In genomic region chr1:244104309-244105060, GRCh38 we compare ENCODE assay signal across 10 cellular contexts. TPM values are rescaled to one million over a fixed set of nuclear protein-coding genes. Genes with fewer than 3 reads are reported as not detected.
A peak's percentile ranks its signal among the peaks of the same experiment; 100 is the strongest.
DNase-seq lines count a peak whose midpoint lies in the region; ATAC-seq and TF ChIP-seq lines count a peak whose summit lies in the region.
"Had no signal": no experiment of that assay in that cellular context is flagged by ENCODE, and none has a peak within 500 bp of the region (broad histone marks: within the 10 kb centered on the region; RNA-seq: fewer than 3 reads in every experiment).

No MANE protein-coding gene starts in this region.

- H3K36me3 ChIP-seq in BJ (ENCODE audit: control insufficient read depth, insufficient read depth, low read length) (no peaks in the 10 kb centered on the region), right lobe of liver (no peaks in the 10 kb centered on the region)

- WGBS in right lobe of liver (ENCODE audit: insufficient coverage, low coverage, low lambda C conversion rate, missing lambda C conversion rate), result 48% methylated on average over 9 of the region's 10 CpGs

- H3K27ac ChIP-seq in right lobe of liver, result no peak overlapping the region

- H3K27me3 ChIP-seq in BJ (ENCODE audit: control insufficient read depth, insufficient read depth, low read length) (no peaks in the 10 kb centered on the region), right lobe of liver (no peaks in the 10 kb centered on the region)

- ATAC-seq in right lobe of liver, result peak; percentile 79 to 94 (median 80)
- ATAC-seq: naive thymus-derived CD4-positive, alpha-beta T cell had no signal

- intact Hi-C loops in right lobe of liver (cut with DNase I), result no loop called here

- no peak for TF ChIP-seq POLR2A in right lobe of liver (IDR thresholded peaks at IDR 0.05)

- peak; percentile 64 for DNase-seq in BJ (ENCODE audit: low read depth)
- peak; percentile 93 for DNase-seq in LHCN-M2 (ENCODE audit: low read depth)
- DNase-seq in astrocyte of the spinal cord (ENCODE audit: low read depth, low spot score), result peak; percentile 92
- DNase-seq in right lobe of liver, result peak in 2 of 3 donors; percentile 37 to 57
- no peak for DNase-seq in activated CD4-positive, CD25-positive, alpha-beta regulatory T cell (lab: John Stamatoyannopoulos, UW)
- no peak for DNase-seq in SKM-1 treated with dmso at 0.1 percent for 144 hours (lab: John Stamatoyannopoulos, UW; ENCODE audit: unreplicated experiment)
- no peak for DNase-seq in DMS114 treated with DMSO at 0.1 percent for 48 hours (lab: John Stamatoyannopoulos, UW; ENCODE audit: unreplicated experiment)
- no peak for DNase-seq in GF-D8 (lab: John Stamatoyannopoulos, UW)
- DNase-seq: naive thymus-derived CD4-positive, alpha-beta T cell; NCI-H2029 had no signal

- no peak overlapping the region for H3K4me3 ChIP-seq in BJ (ENCODE audit: low read depth, low read length)
- H3K4me3 ChIP-seq in astrocyte of the spinal cord (ENCODE audit: low read depth, low read length), result no peak overlapping the region
- H3K4me3 ChIP-seq in right lobe of liver, result no peak overlapping the region

- no peaks in the 10 kb centered on the region for H3K9me3 ChIP-seq in right lobe of liver

- TF ChIP-seq CTCF in BJ (IDR thresholded peaks at IDR 0.05; ENCODE audit: insufficient read depth, low read depth, low read length) (no peak), astrocyte of the spinal cord (IDR thresholded peaks at IDR 0.05; ENCODE audit: low read depth, low read length) (no peak), right lobe of liver (IDR thresholded peaks at IDR 0.05) (no peak)

- CTCF ChIA-PET in BJ (lab: Yijun Ruan, JAX), result no interaction called here

- in situ Hi-C loops in astrocyte of the spinal cord (cut with HindIII; ENCODE audit: low sequenced_read_pairs), result no loop called here

- POLR2A ChIA-PET in BJ (lab: Charles Lee), result no interaction called here

- peaks cover 0 to 13% (median 5%) of the 10 kb centered on the region in 4 donors for H3K4me1 ChIP-seq in right lobe of liver

RNA-seq across cellular contexts. Expression of gene ZBTB18, which starts 53.4 kb away (rescaled TPM):
- polyA plus RNA-seq in BJ (2011; rRNA removed), result 12.7 and 13.6 TPM in 2 replicates
- 14.7 and 16.8 TPM in 2 replicates for polyA minus RNA-seq in BJ (2011; rRNA and poly(A)+ RNA removed)
- total RNA-seq in LHCN-M2 (2014; rRNA removed) (21.0 and 37.9 TPM in 2 replicates), right lobe of liver (10 to 100 TPM in 3 of 6 experiments, 1 to 10 TPM in 3; 9.0 to 16.1 (median 10.0) TPM)
- 7.7 TPM for polyA plus RNA-seq in LHCN-M2 (2012)

Comparison
In these comparisons a context has a peak if more than half of its experiments do, and no peak if none do; other contexts are left out.
1. DNase-seq: peak in BJ (single experiment), LHCN-M2 (single experiment), astrocyte of the spinal cord (single experiment) and right lobe of liver (2 of 3); none in activated CD4-positive, CD25-positive, alpha-beta regulatory T cell (0 of 4), SKM-1 treated with dmso at 0.1 percent for 144 hours (single experiment), DMS114 treated with DMSO at 0.1 percent for 48 hours (single experiment) and GF-D8 (single experiment).